In genomic region chr18:42275138-42275535, GRCh38 we compare ENCODE assay signal across 15 cellular contexts.
"Had no signal": no experiment of that assay in that cellular context is flagged by ENCODE, and none has a peak within 500 bp of the region (broad histone marks: within the 10 kb centered on the region; RNA-seq: fewer than 3 reads in every experiment).

No MANE protein-coding gene starts in this region.

- H3K27me3 ChIP-seq: brain microvascular endothelial cell had no signal

- H3K36me3 ChIP-seq: brain microvascular endothelial cell had no signal

- DNase-seq: activated CD4-positive, alpha-beta T cell treated with anti-CD3 and anti-CD28 coated beads for 1 hour; activated CD4-positive, alpha-beta T cell treated with anti-CD3 and anti-CD28 coated beads, Interleukin-2, amount 50 U/mL, for 48 hours; activated CD8-positive, alpha-beta memory T cell treated with anti-CD3 and anti-CD28 coated beads, Interleukin-2, amount 10 ng/mL, durations not matched to agents 7 days and 5 days; activated effector memory CD4-positive, alpha-beta T cell treated with anti-CD3 and anti-CD28 coated beads, Interleukin-2, amount 50 U/mL, for 16 hours; activated T-cell treated with anti-CD3 and anti-CD28 coated beads, Interleukin-2, amount 50 U/mL, for 24 hours; cerebellar nuclear complex; dermis blood vessel endothelial cell; left cardiac atrium; stimulated activated CD4-positive, alpha-beta T cell treated with anti-CD3 and anti-CD28 coated beads, Interleukin-4, amount 100 ng/mL, for 1 hour; stimulated activated CD8-positive, alpha-beta memory T cell treated with anti-CD3 and anti-CD28 coated beads, Interleukin-4, amount 100 ng/mL, for 48 hours; stimulated activated naive CD8-positive, alpha-beta T cell treated with anti-CD3 and anti-CD28 coated beads, Interleukin-15, Interleukin-2, amounts not matched to agents 100 U/mL and 50 U/mL, for 24 hours had no signal

- ATAC-seq: activated CD8-positive, alpha-beta memory T cell treated with anti-CD3 and anti-CD28 coated beads, Interleukin-2, amount 10 ng/mL, durations not matched to agents 7 days and 5 days; activated naive CD4-positive, alpha-beta T cell treated with anti-CD3 and anti-CD28 coated beads, Interleukin-2, amount 50 U/mL, for 72 hours; esophagus mucosa; left cardiac atrium; stimulated activated naive CD8-positive, alpha-beta T cell treated with anti-CD3 and anti-CD28 coated beads, Interleukin-15, Interleukin-2, amounts not matched to agents 100 U/mL and 50 U/mL, for 24 hours had no signal

- H3K27ac Mint-ChIP-seq: activated CD8-positive, alpha-beta memory T cell treated with anti-CD3 and anti-CD28 coated beads, Interleukin-2, amount 10 ng/mL, durations not matched to agents 7 days and 5 days; activated naive CD4-positive, alpha-beta T cell treated with anti-CD3 and anti-CD28 coated beads, Interleukin-2, amount 50 U/mL, for 72 hours; activated T-cell treated with anti-CD3 and anti-CD28 coated beads, Interleukin-2, amount 50 U/mL, for 24 hours had no signal

- H3K4me1 Mint-ChIP-seq: activated CD8-positive, alpha-beta memory T cell treated with anti-CD3 and anti-CD28 coated beads, Interleukin-2, amount 10 ng/mL, durations not matched to agents 7 days and 5 days; nephron had no signal

- H3K4me3 Mint-ChIP-seq: activated CD8-positive, alpha-beta memory T cell treated with anti-CD3 and anti-CD28 coated beads, Interleukin-2, amount 10 ng/mL, durations not matched to agents 7 days and 5 days; activated T-cell treated with anti-CD3 and anti-CD28 coated beads, Interleukin-2, amount 50 U/mL, for 24 hours; nephron had no signal

- H3K27me3 Mint-ChIP-seq: activated CD8-positive, alpha-beta memory T cell treated with anti-CD3 and anti-CD28 coated beads, Interleukin-2, amount 10 ng/mL, durations not matched to agents 7 days and 5 days; activated T-cell treated with anti-CD3 and anti-CD28 coated beads, Interleukin-2, amount 50 U/mL, for 24 hours had no signal

- H3K36me3 Mint-ChIP-seq: activated CD8-positive, alpha-beta memory T cell treated with anti-CD3 and anti-CD28 coated beads, Interleukin-2, amount 10 ng/mL, durations not matched to agents 7 days and 5 days; activated naive CD4-positive, alpha-beta T cell treated with anti-CD3 and anti-CD28 coated beads, Interleukin-2, amount 50 U/mL, for 72 hours had no signal

- H3K27ac ChIP-seq: brain microvascular endothelial cell had no signal

- H3K9me3 Mint-ChIP-seq: activated naive CD4-positive, alpha-beta T cell treated with anti-CD3 and anti-CD28 coated beads, Interleukin-2, amount 50 U/mL, for 72 hours; activated T-cell treated with anti-CD3 and anti-CD28 coated beads, Interleukin-2, amount 50 U/mL, for 24 hours; nephron had no signal
